Comparison of ENCODE assay signal across 15 cellular contexts in the genomic region with DNA sequence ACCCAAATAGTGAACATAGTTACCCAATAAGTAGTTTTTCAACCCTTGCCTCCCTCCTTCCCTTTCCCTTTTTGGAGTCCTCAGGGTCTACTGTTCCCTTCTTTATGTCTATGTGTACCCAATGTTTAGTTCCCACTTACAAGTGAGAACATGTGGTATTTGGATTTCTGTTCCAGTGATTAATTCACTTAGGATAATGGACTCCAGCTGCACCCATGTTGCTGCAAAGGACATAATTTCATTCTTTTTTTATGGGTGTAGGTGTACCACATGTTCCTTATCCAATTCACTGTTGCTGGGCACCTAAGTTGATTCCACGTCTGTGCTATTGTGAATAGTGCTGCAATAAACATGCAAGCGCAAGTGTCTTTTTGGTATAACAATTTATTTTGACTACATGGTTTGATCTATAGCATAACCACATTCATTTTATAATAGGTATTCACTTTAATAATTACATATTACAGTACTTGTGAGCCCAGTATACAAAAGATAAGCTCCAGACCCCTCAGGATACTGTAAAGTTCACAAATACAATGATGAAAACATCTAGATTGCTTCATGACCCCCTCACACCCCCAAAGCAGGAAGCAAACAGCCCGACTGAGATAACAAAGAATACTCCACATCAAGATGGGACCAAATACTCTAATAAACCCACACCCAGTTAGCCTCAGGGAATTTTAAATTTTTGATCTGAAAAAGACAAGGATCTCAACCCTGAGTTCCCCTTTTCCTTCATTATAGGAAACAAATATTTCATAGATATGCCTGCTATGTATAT. TPM values are rescaled to one million over a fixed set of nuclear protein-coding genes. Genes with fewer than 3 reads are reported as not detected.
DNase-seq lines count a peak whose midpoint lies in the region; ATAC-seq and TF ChIP-seq lines count a peak whose summit lies in the region.
"Had no signal": no experiment of that assay in that cellular context is flagged by ENCODE, and none has a peak within 500 bp of the region (broad histone marks: within the 10 kb centered on the region; RNA-seq: fewer than 3 reads in every experiment).

No MANE protein-coding gene starts in this region.

- no peak for TF ChIP-seq POLR2A in testis (IDR thresholded peaks at IDR 0.05)

- no peaks in the 10 kb centered on the region for H3K36me3 ChIP-seq in CD8-positive, alpha-beta memory T cell (ENCODE audit: insufficient read depth, low read length)
- no peaks in the 10 kb centered on the region for H3K36me3 ChIP-seq in testis (ENCODE audit: low read depth, missing control alignments)
- H3K36me3 ChIP-seq: pancreas had no signal

- TF ChIP-seq CTCF in glutamatergic neuron (IDR thresholded peaks at IDR 0.05; ENCODE audit: partially characterized antibody, unreplicated experiment), result no peak
- no peak for TF ChIP-seq CTCF in testis (IDR thresholded peaks at IDR 0.05)

- no peak for ATAC-seq in GM18498 (IDR thresholded peaks at IDR 0.05; ENCODE audit: unreplicated experiment)
- no peak for ATAC-seq in HG03280 (IDR thresholded peaks at IDR 0.05; ENCODE audit: unreplicated experiment)

- no peaks in the 10 kb centered on the region for H3K27me3 Mint-ChIP-seq in CD8-positive, alpha-beta memory T cell
- peaks cover 5% of the 10 kb centered on the region for H3K27me3 Mint-ChIP-seq in glutamatergic neuron (ENCODE audit: unreplicated experiment)
- H3K27me3 Mint-ChIP-seq: dendritic cell treated with granulocyte-macrophage colony-stimulating factor and Interleukin-4, amounts not matched to agents 40 ng/mL and 50 ng/mL, for 4 days had no signal

- WGBS in testis, 2 donors, result 66 to 68% methylated on average over 3 of the region's 3 CpGs

- H3K4me3 ChIP-seq in CD8-positive, alpha-beta memory T cell (ENCODE audit: low read length), result no peak overlapping the region
- H3K4me3 ChIP-seq in testis, result no peak overlapping the region
- H3K4me3 ChIP-seq: pancreas, SJSA1 had no signal

- POLR2A ChIA-PET in CD8-positive, alpha-beta memory T cell (lab: Charles Lee), result no interaction called here

- H3K27me3 ChIP-seq in CD8-positive, alpha-beta memory T cell (ENCODE audit: insufficient read depth, low read length, poor library complexity, severe bottlenecking), result no peaks in the 10 kb centered on the region
- no peaks in the 10 kb centered on the region for H3K27me3 ChIP-seq in testis
- H3K27me3 ChIP-seq: pancreas, SJSA1 had no signal

- DNase-seq in DMS153 (lab: John Stamatoyannopoulos, UW) (peak; percentile 76), DMS153 treated with DMSO at 0.1 percent for 48 hours (lab: John Stamatoyannopoulos, UW; ENCODE audit: unreplicated experiment) (no peak), NCI-H774 (lab: John Stamatoyannopoulos, UW) (peak; percentile 52), glutamatergic neuron (no peak), testis (no peak)
- no peak for DNase-seq in CD8-positive, alpha-beta memory T cell
- DNase-seq: activated CD4-positive, CD25-positive, alpha-beta regulatory T cell; activated T-cell treated with anti-CD3 and anti-CD28 coated beads, Interleukin-2, amount 50 U/mL, for 4 hours; aorta; Calu3; pancreas had no signal

- no peaks in the 10 kb centered on the region for H3K9me3 Mint-ChIP-seq in CD8-positive, alpha-beta memory T cell
- H3K9me3 Mint-ChIP-seq in glutamatergic neuron (ENCODE audit: unreplicated experiment), result peaks cover 5% of the 10 kb centered on the region
- H3K9me3 Mint-ChIP-seq: activated T-cell treated with anti-CD3 and anti-CD28 coated beads, Interleukin-2, amount 50 U/mL, for 4 hours; dendritic cell treated with granulocyte-macrophage colony-stimulating factor and Interleukin-4, amounts not matched to agents 40 ng/mL and 50 ng/mL, for 4 days had no signal

- intact Hi-C loops in testis (cut with DNase I; ENCODE audit: low total_unique reads), result no loop called here

- peak overlapping the region in 4 of 7 donors; percentile 8 to 40 (median 32) for H3K4me3 Mint-ChIP-seq in CD8-positive, alpha-beta memory T cell
- H3K4me3 Mint-ChIP-seq in glutamatergic neuron (ENCODE audit: unreplicated experiment), result peak overlapping the region; percentile 67
- H3K4me3 Mint-ChIP-seq: activated T-cell treated with anti-CD3 and anti-CD28 coated beads, Interleukin-2, amount 50 U/mL, for 4 hours; dendritic cell treated with granulocyte-macrophage colony-stimulating factor and Interleukin-4, amounts not matched to agents 40 ng/mL and 50 ng/mL, for 4 days had no signal

- H3K9me3 ChIP-seq in CD8-positive, alpha-beta memory T cell (ENCODE audit: low read length), result no peaks in the 10 kb centered on the region
- no peaks in the 10 kb centered on the region for H3K9me3 ChIP-seq in testis
- H3K9me3 ChIP-seq: pancreas, SJSA1 had no signal

- H3K4me1 Mint-ChIP-seq in CD8-positive, alpha-beta memory T cell, result peaks cover 71 to 89% (median 87%) of the 10 kb centered on the region in 3 donors
- H3K4me1 Mint-ChIP-seq in glutamatergic neuron (ENCODE audit: low read depth, unreplicated experiment), result peaks cover 38% of the 10 kb centered on the region

- H3K27ac ChIP-seq in CD8-positive, alpha-beta memory T cell (ENCODE audit: low read depth, low read length), result no peak overlapping the region
- no peak overlapping the region for H3K27ac ChIP-seq in testis
- H3K27ac ChIP-seq: pancreas, SJSA1 had no signal

- CTCF ChIA-PET in CD8-positive, alpha-beta memory T cell (lab: Charles Lee), result no interaction called here

- peaks cover 0 to 53% (median 7%) of the 10 kb centered on the region in 3 donors for H3K36me3 Mint-ChIP-seq in CD8-positive, alpha-beta memory T cell
- H3K36me3 Mint-ChIP-seq in glutamatergic neuron (ENCODE audit: unreplicated experiment), result no peaks in the 10 kb centered on the region

- peak overlapping the region in 7 of 8 donors; percentile 13 to 53 (median 52) for H3K27ac Mint-ChIP-seq in CD8-positive, alpha-beta memory T cell
- peak overlapping the region; percentile 83 for H3K27ac Mint-ChIP-seq in glutamatergic neuron (ENCODE audit: unreplicated experiment)
- H3K27ac Mint-ChIP-seq: dendritic cell treated with granulocyte-macrophage colony-stimulating factor and Interleukin-4, amounts not matched to agents 40 ng/mL and 50 ng/mL, for 4 days had no signal

- peaks cover 39% of the 10 kb centered on the region for H3K4me1 ChIP-seq in CD8-positive, alpha-beta memory T cell (ENCODE audit: insufficient read depth, low read length)
- no peaks in the 10 kb centered on the region for H3K4me1 ChIP-seq in testis
- H3K4me1 ChIP-seq: SJSA1 had no signal

RNA-seq across cellular contexts. Expression of gene PUM1, which starts 45.3 kb away (rescaled TPM):
- 100 to 1,000 TPM in 1 of 2 experiments, 10 to 100 TPM in 1; 99.8 to 113 TPM for total RNA-seq in CD8-positive, alpha-beta memory T cell
- 127 TPM for polyA plus RNA-seq in CD8-positive, alpha-beta memory T cell
- total RNA-seq in glutamatergic neuron (ENCODE audit: unreplicated experiment), result 188 TPM
- 10 to 100 TPM; 70.5 to 89.0 TPM for total RNA-seq in testis
- polyA plus RNA-seq in testis (ENCODE audit: insufficient read depth, low read depth, low replicate concordance), result 41.3 TPM

Comparison
In these comparisons a context has a peak if more than half of its experiments do, and no peak if none do; other contexts are left out.
1. DNase-seq: peak in DMS153 (single experiment) and NCI-H774 (single experiment); none in DMS153 treated with DMSO at 0.1 percent for 48 hours (single experiment), CD8-positive, alpha-beta memory T cell (0 of 5), glutamatergic neuron (single experiment) and testis (single experiment).